ENCODE assay signal across 21 cellular contexts in the genomic region with DNA sequence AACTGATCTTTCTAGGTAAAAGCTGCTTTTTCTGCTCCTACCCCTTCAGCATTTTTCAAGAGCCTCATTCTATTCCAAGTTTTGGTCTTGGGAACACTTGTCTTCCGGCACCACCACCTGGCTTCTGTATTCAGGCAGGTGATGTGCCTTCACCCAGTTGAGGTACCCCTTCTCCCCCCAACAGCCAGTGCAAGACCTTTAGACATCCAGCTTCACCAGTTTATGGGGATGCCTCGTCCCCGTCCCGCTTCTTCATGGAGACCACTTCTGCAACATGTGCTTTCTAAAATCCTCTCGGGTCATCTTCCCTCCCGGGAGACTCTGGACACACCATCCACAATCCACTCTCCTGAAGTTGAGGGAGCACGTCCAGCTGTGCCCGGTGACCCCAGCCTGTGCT.
"Had no signal": no experiment of that assay in that cellular context is flagged by ENCODE, and none has a peak within 500 bp of the region (broad histone marks: within the 10 kb centered on the region; RNA-seq: fewer than 3 reads in every experiment).

No MANE protein-coding gene starts in this region.

- ATAC-seq: Panc1, PC-3 had no signal

- H3K27ac ChIP-seq: HL-60 had no signal

- H3K4me2 ChIP-seq: SK-N-SH had no signal

- FAIRE-seq: HTR-8/SVneo had no signal

- DNase-seq: KBM-7, MV-4-11, NCI-H1092, NCI-H1105 treated with DMSO at 0.1 percent for 48 hours, NCI-H1417 treated with DMSO at 0.1 percent for 48 hours, NCI-H1694 treated with DMSO at 0.1 percent for 48 hours, NCI-H2029, NCI-H2081 treated with DMSO at 0.1 percent for 48 hours, NCI-H2171, NCI-H226, NCI-H446, NCI-H510A, NCI-H524 treated with DMSO at 0.1 percent for 48 hours, NCI-H774, PC-3, SHP77, SK-N-SH, SW 1271 had no signal

- H3K9me3 ChIP-seq: SK-N-SH had no signal

- H3K9ac ChIP-seq: SK-N-SH had no signal
